Comparison of ENCODE assay signal across 17 cellular contexts in genomic region chr7:155733582-155734444, GRCh38.
DNase-seq lines count a peak whose midpoint lies in the region; ATAC-seq and TF ChIP-seq lines count a peak whose summit lies in the region.
"Had no signal": no experiment of that assay in that cellular context is flagged by ENCODE, and none has a peak within 500 bp of the region (broad histone marks: within the 10 kb centered on the region; RNA-seq: fewer than 3 reads in every experiment).

No MANE protein-coding gene starts in this region.

- no peak overlapping the region for H2BK15ac ChIP-seq in neuronal stem cell (ENCODE audit: low read length)

- peaks cover 42% of the 10 kb centered on the region for H3F3A ChIP-seq in DOHH2 (ENCODE audit: control insufficient read depth, insufficient read depth)

- H3K4me1 ChIP-seq in DOHH2 (ENCODE audit: control insufficient read depth, low read length) = peaks cover 100% of the 10 kb centered on the region
- H3K4me1 ChIP-seq in neuronal stem cell (ENCODE audit: control insufficient read depth in 2 of 2, insufficient read depth in 1 of 2, low read depth in 1 of 2, low read length in 2 of 2) = no peaks in the 10 kb centered on the region
- H3K4me1 ChIP-seq: uterus had no signal

- H3K27ac Mint-ChIP-seq in activated CD4-positive, alpha-beta T cell treated with anti-CD3 and anti-CD28 coated beads for 36 hours = peak overlapping the region; percentile 79
- peak overlapping the region; percentile 71 for H3K27ac Mint-ChIP-seq in activated CD8-positive, alpha-beta T cell treated with anti-CD3 and anti-CD28 coated beads, Interleukin-2, amount 10 ng/mL, durations not matched to agents 7 days and 5 days
- peak overlapping the region; percentile 92 for H3K27ac Mint-ChIP-seq in memory B cell

- H3K4me2 ChIP-seq in DOHH2 (ENCODE audit: low read length) (peak overlapping the region; percentile 65), neuronal stem cell (ENCODE audit: insufficient read depth, low read length, poor library complexity, severe bottlenecking) (no peak overlapping the region)
- H3K4me2 ChIP-seq: A549, KMS-11, SK-N-SH had no signal

- POLR2A ChIA-PET in activated CD4-positive, alpha-beta T cell treated with anti-CD3 and anti-CD28 coated beads for 36 hours (lab: Charles Lee) = no interaction called here
- POLR2A ChIA-PET in activated CD8-positive, alpha-beta T cell treated with anti-CD3 and anti-CD28 coated beads, Interleukin-2, amount 10 ng/mL, durations not matched to agents 7 days and 5 days (lab: Charles Lee) = no interaction called here

- H3K79me2 ChIP-seq in DOHH2 (ENCODE audit: control insufficient read depth, low read length) = peaks cover 90% of the 10 kb centered on the region

- H2BK120ac ChIP-seq in neuronal stem cell (ENCODE audit: low read depth, low read length) = no peak overlapping the region

- no peak overlapping the region for H3K18ac ChIP-seq in neuronal stem cell (ENCODE audit: low read length)

- no peaks in the 10 kb centered on the region for H3K27me3 Mint-ChIP-seq in activated CD4-positive, alpha-beta T cell treated with anti-CD3 and anti-CD28 coated beads for 36 hours
- no peaks in the 10 kb centered on the region for H3K27me3 Mint-ChIP-seq in activated CD8-positive, alpha-beta T cell treated with anti-CD3 and anti-CD28 coated beads, Interleukin-2, amount 10 ng/mL, durations not matched to agents 7 days and 5 days (ENCODE audit: low read depth)
- no peaks in the 10 kb centered on the region for H3K27me3 Mint-ChIP-seq in memory B cell

- no peak overlapping the region for H4K8ac ChIP-seq in neuronal stem cell (ENCODE audit: low read depth, low read length)

- peaks cover 7% of the 10 kb centered on the region for H3K79me1 ChIP-seq in neuronal stem cell (ENCODE audit: low read depth, low read length)

- H3K4me3 Mint-ChIP-seq in activated CD4-positive, alpha-beta T cell treated with anti-CD3 and anti-CD28 coated beads for 36 hours = no peak overlapping the region
- H3K4me3 Mint-ChIP-seq in activated CD8-positive, alpha-beta T cell treated with anti-CD3 and anti-CD28 coated beads, Interleukin-2, amount 10 ng/mL, durations not matched to agents 7 days and 5 days = no peak overlapping the region
- peak overlapping the region; percentile 21 for H3K4me3 Mint-ChIP-seq in memory B cell

- CTCF ChIA-PET in activated CD4-positive, alpha-beta T cell treated with anti-CD3 and anti-CD28 coated beads for 36 hours (lab: Charles Lee) = interaction anchor here (0.6 to 5.5 kb wide), 6 partner anchors 11 to 806 kb away, joined by 3 to 52 read pairs (median 4); no protein-coding TSS in a partner anchor
- CTCF ChIA-PET in activated CD8-positive, alpha-beta T cell treated with anti-CD3 and anti-CD28 coated beads, Interleukin-2, amount 10 ng/mL, durations not matched to agents 7 days and 5 days (lab: Charles Lee) = interaction anchor here (0.7 to 3.8 kb wide), 7 partner anchors 18 to 806 kb away, joined by 3 to 22 read pairs (median 3); no protein-coding TSS in a partner anchor

- H3K27me3 ChIP-seq in DOHH2 (ENCODE audit: control insufficient read depth, low read length) (no peaks in the 10 kb centered on the region), neuronal stem cell (ENCODE audit: control insufficient read depth in 3 of 3, insufficient read depth in 3 of 3, low read depth in 1 of 3, low read length in 3 of 3) (no peaks in the 10 kb centered on the region)
- H3K27me3 ChIP-seq: body of pancreas, gastroesophageal sphincter, uterus had no signal

- no peaks in the 10 kb centered on the region for H3K9me2 ChIP-seq in DOHH2 (replicated peaks; ENCODE audit: control insufficient read depth, low read length)
- H3K9me2 ChIP-seq: SK-N-SH had no signal

- H2AFZ ChIP-seq in neuronal stem cell (ENCODE audit: low read length) = no peak overlapping the region

- H3K4me3 ChIP-seq in DOHH2 (ENCODE audit: low read length) = no peak overlapping the region
- H3K4me3 ChIP-seq in neuronal stem cell (ENCODE audit: low read length in 2 of 2) = no peak overlapping the region
- H3K4me3 ChIP-seq: A549, body of pancreas, gastroesophageal sphincter, uterus had no signal

- no peaks in the 10 kb centered on the region for H3K9me3 Mint-ChIP-seq in activated CD4-positive, alpha-beta T cell treated with anti-CD3 and anti-CD28 coated beads for 36 hours (ENCODE audit: low read depth)
- no peaks in the 10 kb centered on the region for H3K9me3 Mint-ChIP-seq in activated CD8-positive, alpha-beta T cell treated with anti-CD3 and anti-CD28 coated beads, Interleukin-2, amount 10 ng/mL, durations not matched to agents 7 days and 5 days (ENCODE audit: insufficient read depth)
- no peaks in the 10 kb centered on the region for H3K9me3 Mint-ChIP-seq in memory B cell

- no peak overlapping the region for H4K91ac ChIP-seq in neuronal stem cell (ENCODE audit: low read depth, low read length, poor library complexity)

- H3K36me3 ChIP-seq in DOHH2 (ENCODE audit: control insufficient read depth, low read length) (peaks cover 88% of the 10 kb centered on the region), neuronal stem cell (replicated peaks in 1 of 2; ENCODE audit: control insufficient read depth in 2 of 2, insufficient read depth in 2 of 2, low read length in 2 of 2) (peaks cover 12 to 84% of the 10 kb centered on the region in 2 donors)
- H3K36me3 ChIP-seq: uterus had no signal

- no peak overlapping the region for H2AK5ac ChIP-seq in neuronal stem cell (ENCODE audit: low read depth, low read length)

- no peak overlapping the region for H2BK5ac ChIP-seq in neuronal stem cell (ENCODE audit: low read length)

- DNase-seq in activated CD4-positive, alpha-beta T cell treated with anti-CD3 and anti-CD28 coated beads for 36 hours = peak; percentile 62
- DNase-seq in activated CD4-positive, alpha-beta T cell treated with anti-CD3 and anti-CD28 coated beads for 4 hours = no peak
- DNase-seq in activated CD8-positive, alpha-beta T cell treated with anti-CD3 and anti-CD28 coated beads, Interleukin-2, amount 10 ng/mL, durations not matched to agents 7 days and 5 days = no peak
- no peak for DNase-seq in memory B cell (ENCODE audit: low spot score in 2 of 2)
- DNase-seq in DMS53 (lab: John Stamatoyannopoulos, UW) = no peak
- no peak for DNase-seq in stimulated activated naive CD4-positive, alpha-beta T cell treated with Interleukin-2 at 50 U/mL for 16 hours (lab: John Stamatoyannopoulos, UW)
- DNase-seq in neuronal stem cell (ENCODE audit: low spot score) = no peak
- DNase-seq: effector CD8-positive, alpha-beta T cell; NCI-H2081 treated with DMSO at 0.1 percent for 48 hours; NK-92 treated with Interleukin-12 subunit alpha and Interleukin-12 subunit beta, amount 100 ng/mL, for 24 hours; SK-N-SH; uterus had no signal

- no peak overlapping the region for H3K4ac ChIP-seq in neuronal stem cell (ENCODE audit: low read length)

- no peak for TF ChIP-seq CTCF in DOHH2 (IDR thresholded peaks at IDR 0.05; ENCODE audit: low read depth, low read length, poor library complexity, severe bottlenecking)

- H3K9ac ChIP-seq in neuronal stem cell (ENCODE audit: low read depth, low read length, poor library complexity) = no peak overlapping the region
- H3K9ac ChIP-seq: KMS-11, SK-N-SH had no signal

- no peak overlapping the region for H3K23ac ChIP-seq in neuronal stem cell (ENCODE audit: low read depth, low read length, poor library complexity)

- H3K9me3 ChIP-seq in DOHH2 (ENCODE audit: control insufficient read depth, insufficient read depth, low read length) (no peaks in the 10 kb centered on the region), neuronal stem cell (replicated peaks in 1 of 2; ENCODE audit: control insufficient read depth in 2 of 2, insufficient read depth in 1 of 2, low read depth in 1 of 2, low read length in 2 of 2) (no peaks in the 10 kb centered on the region)
- H3K9me3 ChIP-seq: A549, body of pancreas, gastroesophageal sphincter, SK-N-SH, uterus had no signal

- no CpG with 5 or more reads among the region's 14 CpGs for WGBS in neuronal stem cell (ENCODE audit: extremely low coverage in 2 of 2, insufficient read length in 2 of 2, insufficient replicate concordance in 1 of 2), 2 donors

- H3K14ac ChIP-seq in neuronal stem cell (ENCODE audit: low read length) = no peak overlapping the region

- peak overlapping the region; percentile 60 for H3K27ac ChIP-seq in DOHH2 (ENCODE audit: low read depth, low read length)
- H3K27ac ChIP-seq in neuronal stem cell (replicated peaks; ENCODE audit: low read length) = no peak overlapping the region
- H3K27ac ChIP-seq: A549, body of pancreas, gastroesophageal sphincter, KMS-11, uterus had no signal

- peaks cover 31% of the 10 kb centered on the region for H3K36me3 Mint-ChIP-seq in activated CD4-positive, alpha-beta T cell treated with anti-CD3 and anti-CD28 coated beads for 36 hours (ENCODE audit: low read depth)
- peaks cover 56% of the 10 kb centered on the region for H3K36me3 Mint-ChIP-seq in activated CD8-positive, alpha-beta T cell treated with anti-CD3 and anti-CD28 coated beads, Interleukin-2, amount 10 ng/mL, durations not matched to agents 7 days and 5 days (ENCODE audit: low read depth)
- peaks cover 16% of the 10 kb centered on the region for H3K36me3 Mint-ChIP-seq in memory B cell

- peaks cover 70% of the 10 kb centered on the region for H3K4me1 Mint-ChIP-seq in activated CD4-positive, alpha-beta T cell treated with anti-CD3 and anti-CD28 coated beads for 36 hours
- H3K4me1 Mint-ChIP-seq in activated CD8-positive, alpha-beta T cell treated with anti-CD3 and anti-CD28 coated beads, Interleukin-2, amount 10 ng/mL, durations not matched to agents 7 days and 5 days (ENCODE audit: low read depth) = peaks cover 60% of the 10 kb centered on the region
- H3K4me1 Mint-ChIP-seq in memory B cell = peaks cover 33% of the 10 kb centered on the region

- ATAC-seq in activated CD4-positive, alpha-beta T cell treated with anti-CD3 and anti-CD28 coated beads for 36 hours = peak; percentile 82
- ATAC-seq in activated CD8-positive, alpha-beta T cell treated with anti-CD3 and anti-CD28 coated beads, Interleukin-2, amount 10 ng/mL, durations not matched to agents 7 days and 5 days = peak; percentile 50
- ATAC-seq in memory B cell (ENCODE audit: low read depth) = peak; percentile 64
- ATAC-seq: A549, body of pancreas, gastroesophageal sphincter had no signal

- H2BK12ac ChIP-seq in neuronal stem cell (ENCODE audit: low read length) = no peak overlapping the region

- no peaks in the 10 kb centered on the region for H4K20me1 ChIP-seq in DOHH2 (ENCODE audit: control insufficient read depth, insufficient read depth, low read depth, low read length)

- intact Hi-C loops in activated CD4-positive, alpha-beta T cell treated with anti-CD3 and anti-CD28 coated beads for 36 hours (cut with DNase I, micrococcal nuclease) = loop anchor here (1.0 to 10.0 kb wide), 3 partner anchors 89 to 359 kb away; partner anchors contain the start of gene RBM33 (in 2 of the 2)
